ENCODE assay signal across 1 cellular context in the genomic region with DNA sequence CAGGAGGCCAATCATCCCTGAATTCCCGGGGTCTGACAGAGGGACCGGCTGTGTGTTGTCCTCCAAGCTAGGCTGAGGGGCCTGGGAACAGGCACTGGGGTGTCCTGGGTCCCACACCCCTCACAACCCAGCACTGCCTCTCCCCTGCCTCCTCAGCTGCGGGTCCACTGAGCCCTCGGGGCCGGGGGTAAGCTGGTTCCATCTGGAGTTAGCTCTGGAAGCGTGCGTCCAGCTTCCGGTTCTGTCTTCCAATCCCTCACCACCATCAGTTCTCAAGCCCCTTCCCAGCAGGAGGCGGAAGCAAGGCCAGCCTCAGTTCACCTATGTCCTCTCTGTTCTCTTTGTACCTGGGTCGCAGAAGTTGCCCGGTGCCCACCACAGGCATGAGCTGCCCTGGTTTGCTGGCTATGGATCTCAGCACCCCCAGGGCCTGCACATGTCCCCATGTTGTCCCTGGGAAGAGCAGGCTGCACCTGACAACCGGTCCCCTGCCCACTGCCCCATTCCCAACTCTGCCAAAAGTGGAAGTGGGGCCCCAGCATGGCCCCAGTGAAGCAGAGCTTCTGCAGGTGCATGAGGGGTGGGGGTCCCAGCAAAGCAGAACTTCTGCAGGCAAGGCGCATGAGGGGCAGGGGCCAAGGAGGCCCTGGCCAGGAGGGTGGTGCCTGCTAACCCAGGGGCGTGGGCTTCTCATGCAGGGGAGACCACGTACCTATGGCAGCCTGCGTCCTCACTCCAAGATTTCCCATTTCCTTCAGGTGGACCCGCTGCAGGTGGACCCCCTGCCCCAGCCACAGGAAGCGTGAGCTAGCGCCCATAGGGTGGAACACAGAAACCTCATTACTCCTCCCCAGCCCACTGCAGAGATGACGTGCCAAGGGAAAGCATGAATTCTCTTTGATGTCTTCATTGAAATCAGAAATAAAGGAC.
TF ChIP-seq lines count a peak whose summit lies in the region.

No MANE protein-coding gene starts in this region.

TF ChIP-seq in WTC11, 78 proteins besides CTCF, POLR2A, EP300 and RAD21 (continued from another document):
- TF ChIP-seq, protein P1, sequence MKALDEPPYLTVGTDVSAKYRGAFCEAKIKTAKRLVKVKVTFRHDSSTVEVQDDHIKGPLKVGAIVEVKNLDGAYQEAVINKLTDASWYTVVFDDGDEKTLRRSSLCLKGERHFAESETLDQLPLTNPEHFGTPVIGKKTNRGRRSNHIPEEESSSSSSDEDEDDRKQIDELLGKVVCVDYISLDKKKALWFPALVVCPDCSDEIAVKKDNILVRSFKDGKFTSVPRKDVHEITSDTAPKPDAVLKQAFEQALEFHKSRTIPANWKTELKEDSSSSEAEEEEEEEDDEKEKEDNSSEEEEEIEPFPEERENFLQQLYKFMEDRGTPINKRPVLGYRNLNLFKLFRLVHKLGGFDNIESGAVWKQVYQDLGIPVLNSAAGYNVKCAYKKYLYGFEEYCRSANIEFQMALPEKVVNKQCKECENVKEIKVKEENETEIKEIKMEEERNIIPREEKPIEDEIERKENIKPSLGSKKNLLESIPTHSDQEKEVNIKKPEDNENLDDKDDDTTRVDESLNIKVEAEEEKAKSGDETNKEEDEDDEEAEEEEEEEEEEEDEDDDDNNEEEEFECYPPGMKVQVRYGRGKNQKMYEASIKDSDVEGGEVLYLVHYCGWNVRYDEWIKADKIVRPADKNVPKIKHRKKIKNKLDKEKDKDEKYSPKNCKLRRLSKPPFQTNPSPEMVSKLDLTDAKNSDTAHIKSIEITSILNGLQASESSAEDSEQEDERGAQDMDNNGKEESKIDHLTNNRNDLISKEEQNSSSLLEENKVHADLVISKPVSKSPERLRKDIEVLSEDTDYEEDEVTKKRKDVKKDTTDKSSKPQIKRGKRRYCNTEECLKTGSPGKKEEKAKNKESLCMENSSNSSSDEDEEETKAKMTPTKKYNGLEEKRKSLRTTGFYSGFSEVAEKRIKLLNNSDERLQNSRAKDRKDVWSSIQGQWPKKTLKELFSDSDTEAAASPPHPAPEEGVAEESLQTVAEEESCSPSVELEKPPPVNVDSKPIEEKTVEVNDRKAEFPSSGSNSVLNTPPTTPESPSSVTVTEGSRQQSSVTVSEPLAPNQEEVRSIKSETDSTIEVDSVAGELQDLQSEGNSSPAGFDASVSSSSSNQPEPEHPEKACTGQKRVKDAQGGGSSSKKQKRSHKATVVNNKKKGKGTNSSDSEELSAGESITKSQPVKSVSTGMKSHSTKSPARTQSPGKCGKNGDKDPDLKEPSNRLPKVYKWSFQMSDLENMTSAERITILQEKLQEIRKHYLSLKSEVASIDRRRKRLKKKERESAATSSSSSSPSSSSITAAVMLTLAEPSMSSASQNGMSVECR (CRISPR knock-in tag; IDR thresholded peaks at IDR 0.05; ENCODE audit: borderline replicate concordance), result no peak
